28 cellular contexts compared by ENCODE assay signal in the genomic region with DNA sequence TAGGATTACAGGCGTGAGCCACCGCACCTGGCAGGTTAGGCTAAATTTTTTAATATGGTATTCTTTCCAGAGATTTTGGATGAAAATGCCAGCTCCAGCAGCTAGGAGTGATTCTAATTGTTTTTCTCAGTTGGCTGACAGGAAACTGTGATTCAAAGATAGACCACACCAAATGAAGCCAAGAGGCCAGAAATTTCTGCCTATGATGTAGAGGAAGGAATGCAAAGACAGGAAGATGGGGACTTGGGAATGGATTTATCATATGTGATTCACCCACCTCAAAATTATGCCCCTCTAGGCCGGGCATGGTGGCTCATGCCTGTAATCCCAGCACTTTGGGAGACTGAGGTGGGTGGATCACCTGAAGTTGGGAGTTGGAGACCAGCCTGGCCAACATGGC. TPM values are rescaled to one million over a fixed set of nuclear protein-coding genes. Genes with fewer than 3 reads are reported as not detected.
DNase-seq lines count a peak whose midpoint lies in the region; ATAC-seq and TF ChIP-seq lines count a peak whose summit lies in the region.
"Had no signal": no experiment of that assay in that cellular context is flagged by ENCODE, and none has a peak within 500 bp of the region (broad histone marks: within the 10 kb centered on the region; RNA-seq: fewer than 3 reads in every experiment).

No MANE protein-coding gene starts in this region.

- H3K36me3 ChIP-seq in skeletal muscle satellite cell (ENCODE audit: insufficient read depth, low read length), result no peaks in the 10 kb centered on the region
- H3K36me3 ChIP-seq: gastroesophageal sphincter, spleen, suprapubic skin, uterus had no signal

- ATAC-seq in GM21360 (IDR thresholded peaks at IDR 0.05; ENCODE audit: unreplicated experiment) (no peak), left lobe of liver (no peak), HG02588 (IDR thresholded peaks at IDR 0.05; ENCODE audit: unreplicated experiment) (no peak)
- ATAC-seq: activated naive CD4-positive, alpha-beta T cell treated with anti-CD3 and anti-CD28 coated beads, Interleukin-2, amount 50 U/mL, for 72 hours; gastroesophageal sphincter; GM23338; natural killer cell; stimulated activated effector memory CD8-positive, alpha-beta T cell treated with anti-CD3 and anti-CD28 coated beads, Interleukin-12 subunit alpha, Interleukin-12 subunit beta, amount 100 ng/mL, for 72 hours; WTC11 had no signal

- peak overlapping the region; percentile 2 for H3K9ac ChIP-seq in skeletal muscle satellite cell (ENCODE audit: low read depth, low read length)

- peak; percentile 89 for DNase-seq in ELR (ENCODE audit: low read depth)
- peak; percentile 73 for DNase-seq in NCI-H226
- DNase-seq in epithelial cell of esophagus (ENCODE audit: low read depth), result peak; percentile 33
- no peak for DNase-seq in left lobe of liver (ENCODE audit: low spot score)
- DNase-seq: activated CD4-positive, alpha-beta T cell treated with anti-CD3 and anti-CD28 coated beads, Interleukin-2, amount 50 U/mL, for 1 hour; CD4-positive, alpha-beta T cell; cerebellar nuclear complex; DMS 273 treated with DMSO at 0.1 percent for 48 hours; erythroblast; hypothalamus; natural killer cell; NCI-H2029 treated with DMSO at 0.1 percent for 48 hours; NCI-H82; retina; Right ventricle myocardium superior; spleen; stimulated activated CD4-positive, alpha-beta T cell treated with anti-CD3 and anti-CD28 coated beads, Interleukin-2, amount 100 ng/mL, for 48 hours; T-helper 9 cell; uterus had no signal

- H3K4me2 ChIP-seq in skeletal muscle satellite cell (ENCODE audit: low read length), result no peak overlapping the region
- H3K4me2 ChIP-seq: GM23338 had no signal

- H3K27me3 ChIP-seq in skeletal muscle satellite cell (ENCODE audit: control insufficient read depth, insufficient read depth, low read length), result no peaks in the 10 kb centered on the region
- H3K27me3 ChIP-seq: gastroesophageal sphincter, spleen, suprapubic skin, uterus had no signal

- H3K9me3 ChIP-seq in skeletal muscle satellite cell (replicated peaks; ENCODE audit: low read length), result no peaks in the 10 kb centered on the region
- H3K9me3 ChIP-seq: gastroesophageal sphincter, spleen, suprapubic skin, uterus had no signal

- H3K4me3 ChIP-seq in epithelial cell of esophagus (ENCODE audit: low read length) (no peak overlapping the region), skeletal muscle satellite cell (ENCODE audit: low read length) (no peak overlapping the region)
- H3K4me3 ChIP-seq: gastroesophageal sphincter, GM23338, spleen, suprapubic skin, uterus had no signal

- no peak for TF ChIP-seq CTCF in epithelial cell of esophagus (IDR thresholded peaks at IDR 0.05; ENCODE audit: insufficient read depth, low read depth, low read length, missing control alignments)

- peaks cover 29% of the 10 kb centered on the region for H3K4me1 ChIP-seq in skeletal muscle satellite cell (ENCODE audit: control insufficient read depth, insufficient read depth, low read length)
- H3K4me1 ChIP-seq: gastroesophageal sphincter, suprapubic skin, uterus had no signal

RNA-seq across cellular contexts. Expression of a gene that starts 53.3 kb away (rescaled TPM):
- 74.3 and 79.1 TPM in 2 replicates for total RNA-seq in skeletal muscle satellite cell (2012; rRNA removed)
- 9.5 TPM for total RNA-seq in left lobe of liver
